Comparison of ENCODE assay signal across 12 cellular contexts in the genomic region with DNA sequence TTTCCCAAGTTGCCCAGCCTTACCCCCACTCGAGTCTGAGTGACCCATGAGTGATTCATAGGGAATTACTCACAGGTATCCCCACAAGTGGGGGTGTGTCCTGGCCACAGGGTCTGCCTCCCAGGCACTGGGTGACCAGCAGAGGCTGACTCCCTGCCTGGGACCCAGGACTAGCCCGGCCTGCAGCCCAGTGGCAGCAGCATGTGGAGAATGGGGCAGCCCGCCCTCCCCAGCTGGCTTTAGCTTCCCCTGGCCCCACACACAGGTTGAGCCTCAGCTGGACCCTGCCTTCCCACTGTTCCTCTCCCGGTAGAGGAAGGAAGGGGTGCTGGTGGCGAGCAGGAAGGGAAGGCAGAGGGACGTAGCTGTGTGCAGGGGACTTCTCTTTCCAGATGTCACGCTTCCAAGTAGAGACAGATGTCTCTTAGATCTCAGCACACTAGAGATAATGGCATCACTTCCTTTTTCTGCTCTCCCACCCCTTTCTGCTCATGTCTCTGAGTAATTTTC.
DNase-seq lines count a peak whose midpoint lies in the region; ATAC-seq lines count a peak whose summit lies in the region.
"Had no signal": no experiment of that assay in that cellular context is flagged by ENCODE, and none has a peak within 500 bp of the region (broad histone marks: within the 10 kb centered on the region; RNA-seq: fewer than 3 reads in every experiment).

No MANE protein-coding gene starts in this region.

- DNase-seq in AG08395 (ENCODE audit: low spot score), result peak; percentile 61
- peak; percentile 28 for DNase-seq in HCEC 1CT
- DNase-seq in SKM-1 treated with dmso at 0.1 percent for 144 hours (lab: John Stamatoyannopoulos, UW; ENCODE audit: unreplicated experiment), result peak; percentile 37
- peak; percentile 55 for DNase-seq in kidney glomerular epithelial cell (lab: John Stamatoyannopoulos, UW)
- no peak for DNase-seq in DMS153 treated with DMSO at 0.1 percent for 48 hours (lab: John Stamatoyannopoulos, UW; ENCODE audit: unreplicated experiment)
- DNase-seq in retina, result no peak
- DNase-seq: DMS79; effector CD8-positive, alpha-beta T cell; stimulated activated CD4-positive, alpha-beta T cell treated with anti-CD3 and anti-CD28 coated beads, Interleukin-12 subunit alpha, Interleukin-12 subunit beta, amount 100 ng/mL, for 4 hours had no signal

- no peak for ATAC-seq in GM19035 (IDR thresholded peaks at IDR 0.05; ENCODE audit: unreplicated experiment)
- ATAC-seq in HG02623 (IDR thresholded peaks at IDR 0.05; ENCODE audit: unreplicated experiment), result no peak
- ATAC-seq: left colon had no signal

Comparison
In these comparisons a context has a peak if more than half of its experiments do, and no peak if none do; other contexts are left out.
1. DNase-seq: peak in AG08395 (single experiment), HCEC 1CT (single experiment), SKM-1 treated with dmso at 0.1 percent for 144 hours (single experiment) and kidney glomerular epithelial cell (single experiment); none in DMS153 treated with DMSO at 0.1 percent for 48 hours (single experiment) and retina (single experiment).